ENCODE assay signal across 21 cellular contexts in the genomic region with DNA sequence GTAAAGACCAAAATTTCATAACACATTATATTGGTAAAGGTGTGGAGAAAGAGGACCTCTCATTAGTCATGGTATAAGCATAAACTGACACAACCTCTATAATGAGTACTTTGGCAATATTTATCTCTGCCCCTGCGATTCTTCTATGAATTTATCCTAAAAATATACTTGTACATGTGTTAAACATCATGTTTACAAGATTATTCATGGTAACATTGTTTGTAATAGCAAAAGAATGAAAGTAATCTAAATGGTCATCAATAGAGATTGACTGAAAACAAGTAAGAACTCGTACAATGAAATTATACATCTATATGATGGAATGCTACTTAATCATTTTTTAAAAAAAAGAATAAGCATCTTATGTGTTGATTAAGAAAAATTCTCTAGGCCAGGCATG.
A peak's percentile ranks its signal among the peaks of the same experiment; 100 is the strongest.
DNase-seq lines count a peak whose midpoint lies in the region; ATAC-seq, FAIRE-seq and TF ChIP-seq lines count a peak whose summit lies in the region.
"Had no signal": no experiment of that assay in that cellular context is flagged by ENCODE, and none has a peak within 500 bp of the region (broad histone marks: within the 10 kb centered on the region; RNA-seq: fewer than 3 reads in every experiment).

No MANE protein-coding gene starts in this region.

- H4K20me1 ChIP-seq in keratinocyte (ENCODE audit: control insufficient read depth, extremely low read depth, insufficient read depth, low read length), result no peaks in the 10 kb centered on the region

- no peak overlapping the region for H2AFZ ChIP-seq in keratinocyte (ENCODE audit: control insufficient read depth, low read length)

- no peaks in the 10 kb centered on the region for H3K27me3 Mint-ChIP-seq in natural killer cell treated with Interleukin-12 subunit alpha and Interleukin-12 subunit beta and Interleukin-15 and Interleukin-18, amount 100 ng/mL, for 72 hours
- no peaks in the 10 kb centered on the region for H3K27me3 Mint-ChIP-seq in natural killer cell (ENCODE audit: low read depth in 2 of 2)
- no peaks in the 10 kb centered on the region for H3K27me3 Mint-ChIP-seq in activated T-helper 17 cell treated with anti-CD3 and anti-CD28 coated beads, Interleukin-2, amount 50 U/mL, for 72 hours
- H3K27me3 Mint-ChIP-seq: CD4-positive, alpha-beta memory T cell had no signal

- no peaks in the 10 kb centered on the region for H3K79me2 ChIP-seq in keratinocyte (ENCODE audit: control insufficient read depth, insufficient read depth, low read length)
- H3K79me2 ChIP-seq in mesendoderm (ENCODE audit: control insufficient read depth, insufficient read depth, low read length), result no peaks in the 10 kb centered on the region

- H3K18ac ChIP-seq in mesendoderm (ENCODE audit: low read length), result no peak overlapping the region

- no peaks in the 10 kb centered on the region for H3K9me3 Mint-ChIP-seq in natural killer cell treated with Interleukin-12 subunit alpha and Interleukin-12 subunit beta and Interleukin-15 and Interleukin-18, amount 100 ng/mL, for 72 hours
- H3K9me3 Mint-ChIP-seq in natural killer cell, result peaks cover 0 to 3% of the 10 kb centered on the region in 2 donors
- H3K9me3 Mint-ChIP-seq in activated T-helper 17 cell treated with anti-CD3 and anti-CD28 coated beads, Interleukin-2, amount 50 U/mL, for 72 hours, result no peaks in the 10 kb centered on the region

- H2AK5ac ChIP-seq in mesendoderm (ENCODE audit: low read length), result no peak overlapping the region

- peak overlapping the region; percentile 8 for H3K4me3 Mint-ChIP-seq in natural killer cell treated with Interleukin-12 subunit alpha and Interleukin-12 subunit beta and Interleukin-15 and Interleukin-18, amount 100 ng/mL, for 72 hours
- no peak overlapping the region for H3K4me3 Mint-ChIP-seq in natural killer cell
- H3K4me3 Mint-ChIP-seq in activated T-helper 17 cell treated with anti-CD3 and anti-CD28 coated beads, Interleukin-2, amount 50 U/mL, for 72 hours, result no peak overlapping the region
- H3K4me3 Mint-ChIP-seq: HFFc6 had no signal

- H3K27ac ChIP-seq in keratinocyte (ENCODE audit: control insufficient read depth, insufficient read depth, low read length) (peak overlapping the region; percentile 3), prostate gland (no peak overlapping the region), mesendoderm (ENCODE audit: low read depth, low read length) (no peak overlapping the region)

- H3K4me2 ChIP-seq in keratinocyte (ENCODE audit: control insufficient read depth, extremely low read depth, insufficient read depth, low read depth, low read length) (no peak overlapping the region), mesendoderm (ENCODE audit: low read length) (no peak overlapping the region)

- no peak overlapping the region for H2BK5ac ChIP-seq in mesendoderm (ENCODE audit: low read length)

- TF ChIP-seq POLR2A in prostate gland (IDR thresholded peaks at IDR 0.05), result no peak

- H3K4ac ChIP-seq in mesendoderm (ENCODE audit: low read depth, low read length), result no peak overlapping the region

- no peaks in the 10 kb centered on the region for H3K9me1 ChIP-seq in keratinocyte (ENCODE audit: control insufficient read depth, extremely low read depth, insufficient read depth, low read length)

- H3K4me1 ChIP-seq in keratinocyte (ENCODE audit: control insufficient read depth, extremely low read depth, insufficient read depth, low read length), result peaks cover 4% of the 10 kb centered on the region
- H3K4me1 ChIP-seq in prostate gland (replicated peaks), result no peaks in the 10 kb centered on the region
- H3K4me1 ChIP-seq in mesendoderm (ENCODE audit: control insufficient read depth, low read depth, low read length), result no peaks in the 10 kb centered on the region

- H3K23ac ChIP-seq in mesendoderm (ENCODE audit: low read length), result no peak overlapping the region

- H3K36me3 ChIP-seq in keratinocyte (ENCODE audit: control insufficient read depth in 2 of 2, extremely low read depth in 1 of 2, insufficient read depth in 2 of 2, low read length in 2 of 2) (peaks cover 0 to 5% of the 10 kb centered on the region in 2 experiments), prostate gland (peaks cover 0 to 10% of the 10 kb centered on the region in 2 donors), mesendoderm (ENCODE audit: control insufficient read depth, insufficient read depth, low read length) (no peaks in the 10 kb centered on the region)

- no peak overlapping the region for H2BK120ac ChIP-seq in mesendoderm (ENCODE audit: low read depth, low read length)

- H3K4me3 ChIP-seq in epithelial cell of esophagus (ENCODE audit: low read length) (no peak overlapping the region), keratinocyte (ENCODE audit: control insufficient read depth in 2 of 3, extremely low read depth in 1 of 3, insufficient read depth in 2 of 3, low read depth in 1 of 3, low read length in 3 of 3) (no peak overlapping the region), prostate gland (no peak overlapping the region), mesendoderm (ENCODE audit: low read length) (no peak overlapping the region)
- H3K4me3 ChIP-seq: GM12878, HAP-1 had no signal

- no peak overlapping the region for H3K9ac ChIP-seq in keratinocyte (ENCODE audit: control insufficient read depth, extremely low read depth, insufficient read depth, low read length)
- H3K9ac ChIP-seq in mesendoderm (ENCODE audit: low read length), result no peak overlapping the region

- ATAC-seq in natural killer cell treated with Interleukin-12 subunit alpha and Interleukin-12 subunit beta and Interleukin-15 and Interleukin-18, amount 100 ng/mL, for 72 hours, result no peak
- ATAC-seq in natural killer cell, result no peak
- no peak for ATAC-seq in activated T-helper 17 cell treated with anti-CD3 and anti-CD28 coated beads, Interleukin-2, amount 50 U/mL, for 72 hours (replicated peaks)
- ATAC-seq: GM12878 had no signal

- TF ChIP-seq CTCF in natural killer cell (IDR thresholded peaks at IDR 0.05) (no peak), epithelial cell of esophagus (IDR thresholded peaks at IDR 0.05; ENCODE audit: insufficient read depth, low read depth, low read length, missing control alignments) (no peak), keratinocyte (optimal IDR thresholded peaks at IDR 0.05 in 1 of 3, IDR thresholded peaks at IDR 0.05 in 1 of 3, conservative IDR thresholded peaks at IDR 0.05 in 1 of 3; ENCODE audit: extremely low read depth in 1 of 3, insufficient read depth in 2 of 3, low read length in 3 of 3) (no peak), prostate gland (IDR thresholded peaks at IDR 0.05) (no peak)

- no peak for FAIRE-seq in keratinocyte (lab: Jason Lieb, UNC)
- no peak for FAIRE-seq in RCC 7860 (lab: Jason Lieb, UNC)
- FAIRE-seq: GM12878, H54 had no signal

- no peak overlapping the region for H3K56ac ChIP-seq in mesendoderm (ENCODE audit: low read length)

- no peak for DNase-seq in natural killer cell treated with Interleukin-12 subunit alpha and Interleukin-12 subunit beta and Interleukin-15 and Interleukin-18, amount 100 ng/mL, for 72 hours (ENCODE audit: low spot score)
- no peak for DNase-seq in natural killer cell
- DNase-seq in epithelial cell of esophagus (ENCODE audit: low read depth), result peak; percentile 72
- DNase-seq in keratinocyte (ENCODE audit: low read depth, low spot score), result peak; percentile 33
- DNase-seq in prostate gland (ENCODE audit: low spot score), result no peak
- no peak for DNase-seq in mesendoderm
- no peak for DNase-seq in RCC 7860 (ENCODE audit: low spot score)
- DNase-seq: C1 segment of cervical spinal cord; Calu3; CD4-positive, alpha-beta memory T cell; COR-L47; DMS153; DMS79; EL; GDM1; GOT3; HFFc6 had no signal

- H3K4me1 Mint-ChIP-seq in natural killer cell treated with Interleukin-12 subunit alpha and Interleukin-12 subunit beta and Interleukin-15 and Interleukin-18, amount 100 ng/mL, for 72 hours (ENCODE audit: low read depth in 2 of 2), result peaks cover 14 to 18% of the 10 kb centered on the region in 2 donors
- peaks cover 0 to 4% of the 10 kb centered on the region in 2 donors for H3K4me1 Mint-ChIP-seq in natural killer cell
- H3K4me1 Mint-ChIP-seq in activated T-helper 17 cell treated with anti-CD3 and anti-CD28 coated beads, Interleukin-2, amount 50 U/mL, for 72 hours, result peaks cover 20% of the 10 kb centered on the region

- H3K79me1 ChIP-seq in mesendoderm (ENCODE audit: low read length), result no peaks in the 10 kb centered on the region

- no peak overlapping the region for H2BK15ac ChIP-seq in mesendoderm (replicated peaks; ENCODE audit: low read depth)

- H3K27me3 ChIP-seq in keratinocyte (ENCODE audit: control insufficient read depth, extremely low read depth, insufficient read depth, low read length) (no peaks in the 10 kb centered on the region), prostate gland (replicated peaks; ENCODE audit: insufficient read depth) (no peaks in the 10 kb centered on the region), mesendoderm (ENCODE audit: insufficient read depth, low read length, poor library complexity) (no peaks in the 10 kb centered on the region)

- dilution Hi-C loops in keratinocyte (cut with MboI; ENCODE audit: extremely low pct_ligation_motif_present, low sequenced_read_pairs), result no loop called here

- 93% methylated on average over 2 of the region's 2 CpGs for WGBS in prostate gland
- no CpG with 5 or more reads among the region's 2 CpGs for WGBS in mesendoderm (ENCODE audit: extremely low coverage, insufficient coverage, low lambda C conversion rate)

- intact Hi-C loops in natural killer cell (cut with micrococcal nuclease), result no loop called here
- intact Hi-C loops in prostate gland (cut with DNase I), result no loop called here

- H3K9me3 ChIP-seq in keratinocyte (ENCODE audit: control insufficient read depth, low read depth, low read length), result no peaks in the 10 kb centered on the region
- H3K9me3 ChIP-seq in prostate gland, result no peaks in the 10 kb centered on the region

- peak overlapping the region; percentile 53 to 76 for H3K27ac Mint-ChIP-seq in natural killer cell treated with Interleukin-12 subunit alpha and Interleukin-12 subunit beta and Interleukin-15 and Interleukin-18, amount 100 ng/mL, for 72 hours
- H3K27ac Mint-ChIP-seq in natural killer cell, result peak overlapping the region in 1 of 2 donors; percentile 51
- H3K27ac Mint-ChIP-seq in activated T-helper 17 cell treated with anti-CD3 and anti-CD28 coated beads, Interleukin-2, amount 50 U/mL, for 72 hours, result peak overlapping the region; percentile 26
- H3K27ac Mint-ChIP-seq: HFFc6 had no signal

- peaks cover 25% of the 10 kb centered on the region for H3K36me3 Mint-ChIP-seq in natural killer cell treated with Interleukin-12 subunit alpha and Interleukin-12 subunit beta and Interleukin-15 and Interleukin-18, amount 100 ng/mL, for 72 hours
- H3K36me3 Mint-ChIP-seq in natural killer cell, result peaks cover 15% of the 10 kb centered on the region
- peaks cover 86% of the 10 kb centered on the region for H3K36me3 Mint-ChIP-seq in activated T-helper 17 cell treated with anti-CD3 and anti-CD28 coated beads, Interleukin-2, amount 50 U/mL, for 72 hours (ENCODE audit: low read depth)

- no peak overlapping the region for H4K8ac ChIP-seq in mesendoderm (ENCODE audit: low read depth, low read length)

- H4K5ac ChIP-seq in mesendoderm (ENCODE audit: low read length), result no peak overlapping the region

Comparison
In these comparisons a context has a peak if more than half of its experiments do, and no peak if none do; other contexts are left out.
1. DNase-seq: peak in epithelial cell of esophagus (single experiment) and keratinocyte (single experiment); none in natural killer cell treated with Interleukin-12 subunit alpha and Interleukin-12 subunit beta and Interleukin-15 and Interleukin-18, amount 100 ng/mL, for 72 hours (single experiment), natural killer cell (single experiment), prostate gland (single experiment), mesendoderm (single experiment) and RCC 7860 (single experiment).